8 cellular contexts compared by ENCODE assay signal in genomic region chr6:135181333-135182119, GRCh38. TPM values are rescaled to one million over a fixed set of nuclear protein-coding genes. Genes with fewer than 3 reads are reported as not detected.
DNase-seq lines count a peak whose midpoint lies in the region; ATAC-seq and TF ChIP-seq lines count a peak whose summit lies in the region.

No MANE protein-coding gene starts in this region.

- POLR2A ChIA-PET in AG04449 (lab: Yijun Ruan, JAX): no interaction called here

- H3K27me3 ChIP-seq in ascending aorta: peaks cover 8% of the 10 kb centered on the region

- CTCF ChIA-PET in AG04449 (lab: Yijun Ruan, JAX): interaction anchor here (0.8 to 2.3 kb wide), 3 partner anchors 12 to 242 kb away, joined by 4 to 10 read pairs (median 5); no protein-coding TSS in a partner anchor

- ATAC-seq in GM19438 (IDR thresholded peaks at IDR 0.05; ENCODE audit: low read depth, unreplicated experiment) (peak; percentile 0), HG03175 (IDR thresholded peaks at IDR 0.05; ENCODE audit: unreplicated experiment) (no peak)
- no peak for ATAC-seq in stimulated activated naive CD8-positive, alpha-beta T cell treated with anti-CD3 and anti-CD28 coated beads, Interleukin-15, Interleukin-2, amounts not matched to agents 100 U/mL and 50 U/mL, for 24 hours

- no peaks in the 10 kb centered on the region for H3K9me3 ChIP-seq in ascending aorta

- H3K4me3 ChIP-seq in AG04449 (ENCODE audit: low read depth, low read length): peak overlapping the region; percentile 64
- peak overlapping the region; percentile 68 to 86 for H3K4me3 ChIP-seq in ascending aorta

- no peak overlapping the region for H3K27ac ChIP-seq in ascending aorta

- peaks cover 14 to 18% of the 10 kb centered on the region in 2 donors for H3K4me1 ChIP-seq in ascending aorta

- no peak for TF ChIP-seq CTCF in AG04449 (IDR thresholded peaks at IDR 0.05; ENCODE audit: insufficient read depth, low read length, missing control alignments)
- no peak for TF ChIP-seq CTCF in ascending aorta (IDR thresholded peaks at IDR 0.05)

- intact Hi-C loops in ascending aorta (cut with DNase I): loop anchor here (10.0 kb wide), 1 partner anchor 127 kb away; the partner anchor contains the start of gene HBS1L

- no peaks in the 10 kb centered on the region for H3K36me3 ChIP-seq in ascending aorta

- DNase-seq in AG04449 (ENCODE audit: low read depth, low spot score) (no peak), NCI-H345 treated with DMSO at 0.1 percent for 48 hours (lab: John Stamatoyannopoulos, UW; ENCODE audit: unreplicated experiment) (peak; percentile 47), ascending aorta (ENCODE audit: low spot score in 2 of 2) (peak in 1 of 2 donors; percentile 62), iris pigment epithelial cell (ENCODE audit: low read depth) (peak; percentile 21), C1 segment of cervical spinal cord (lab: John Stamatoyannopoulos, UW) (no peak)
- DNase-seq in stimulated activated naive CD8-positive, alpha-beta T cell treated with anti-CD3 and anti-CD28 coated beads, Interleukin-15, Interleukin-2, amounts not matched to agents 100 U/mL and 50 U/mL, for 24 hours: peak; percentile 30

RNA-seq across cellular contexts. Expression of gene MYB, which starts 0.4 kb away (rescaled TPM):
- not detected for total RNA-seq in ascending aorta

Comparison
In these comparisons a context has a peak if more than half of its experiments do, and no peak if none do; other contexts are left out.
1. DNase-seq: peak in NCI-H345 treated with DMSO at 0.1 percent for 48 hours (single experiment), iris pigment epithelial cell (single experiment) and stimulated activated naive CD8-positive, alpha-beta T cell treated with anti-CD3 and anti-CD28 coated beads, Interleukin-15, Interleukin-2, amounts not matched to agents 100 U/mL and 50 U/mL, for 24 hours (single experiment); none in AG04449 (single experiment) and C1 segment of cervical spinal cord (0 of 14).